8 cellular contexts compared by ENCODE assay signal in genomic region chr11:74443071-74443864, GRCh38. TPM values are rescaled to one million over a fixed set of nuclear protein-coding genes. Genes with fewer than 3 reads are reported as not detected.
DNase-seq lines count a peak whose midpoint lies in the region; ATAC-seq and TF ChIP-seq lines count a peak whose summit lies in the region.

No MANE protein-coding gene starts in this region.

- no peaks in the 10 kb centered on the region for H3K36me3 Mint-ChIP-seq in CD8-positive, alpha-beta memory T cell

- H3K4me3 ChIP-seq in lower lobe of right lung (no peak overlapping the region), ovary (no peak overlapping the region)
- no peak overlapping the region for H3K4me3 ChIP-seq in CD8-positive, alpha-beta memory T cell (ENCODE audit: low read length)

- H3K27ac Mint-ChIP-seq in CD8-positive, alpha-beta memory T cell = no peak overlapping the region

- in situ Hi-C loops in T47D (cut with HindIII; ENCODE audit: low pct_unique_long_range_greater_than_20kb, low sequenced_read_pairs) = no loop called here

- no peaks in the 10 kb centered on the region for H3K27me3 ChIP-seq in lower lobe of right lung (ENCODE audit: low read depth)
- no peaks in the 10 kb centered on the region for H3K27me3 ChIP-seq in CD8-positive, alpha-beta memory T cell (ENCODE audit: insufficient read depth, low read length, poor library complexity, severe bottlenecking)
- H3K27me3 ChIP-seq in ovary = no peaks in the 10 kb centered on the region

- no peak for TF ChIP-seq POLR2A in ovary (IDR thresholded peaks at IDR 0.05)

- intact Hi-C loops in lower lobe of right lung (cut with DNase I) = no loop called here
- intact Hi-C loops in ovary (cut with DNase I) = loop anchor here in 2 of 4 donors (5.0 to 10.0 kb wide), 2 partner anchors 48 to 186 kb away; partner anchors contain the start of gene PGM2L1 (in 2 of the 2)

- ATAC-seq in lower lobe of right lung (peak; percentile 78 to 86), GM19452 (IDR thresholded peaks at IDR 0.05; ENCODE audit: unreplicated experiment) (no peak)

- H3K36me3 ChIP-seq in lower lobe of right lung (no peaks in the 10 kb centered on the region), ovary (no peaks in the 10 kb centered on the region)
- H3K36me3 ChIP-seq in CD8-positive, alpha-beta memory T cell (ENCODE audit: insufficient read depth, low read length) = no peaks in the 10 kb centered on the region

- POLR2A ChIA-PET in CD8-positive, alpha-beta memory T cell (lab: Charles Lee) = no interaction called here

- H3K9me3 Mint-ChIP-seq in CD8-positive, alpha-beta memory T cell = no peaks in the 10 kb centered on the region

- CTCF ChIA-PET in CD8-positive, alpha-beta memory T cell (lab: Charles Lee) = interaction anchor here (1.5 to 12.4 kb wide), 2 partner anchors 10 to 51 kb away, joined by 7 to 166 read pairs; no protein-coding TSS in a partner anchor

- no peak for TF ChIP-seq EP300 in ovary (IDR thresholded peaks at IDR 0.05)

- DNase-seq in DMS 273 (lab: John Stamatoyannopoulos, UW; ENCODE audit: unreplicated experiment) = peak; percentile 75
- DNase-seq in NCI-H2107 treated with DMSO at 0.1 percent for 48 hours (lab: John Stamatoyannopoulos, UW; ENCODE audit: unreplicated experiment) = peak; percentile 98
- peak; percentile 58 to 86 for DNase-seq in T47D (ENCODE audit: low read depth in 1 of 2, low spot score in 1 of 2)
- no peak for DNase-seq in lower lobe of right lung
- no peak for DNase-seq in medulla oblongata (ENCODE audit: extremely low spot score)
- DNase-seq in CD8-positive, alpha-beta memory T cell = no peak
- no peak for DNase-seq in ovary

- H3K27me3 Mint-ChIP-seq in CD8-positive, alpha-beta memory T cell = peaks cover 2 to 4% of the 10 kb centered on the region in 2 donors

- H3K9me3 ChIP-seq in lower lobe of right lung = no peaks in the 10 kb centered on the region
- no peaks in the 10 kb centered on the region for H3K9me3 ChIP-seq in CD8-positive, alpha-beta memory T cell (ENCODE audit: low read length)
- H3K9me3 ChIP-seq in ovary = no peaks in the 10 kb centered on the region

- H3K4me1 ChIP-seq in lower lobe of right lung = peaks cover 11% of the 10 kb centered on the region
- H3K4me1 ChIP-seq in CD8-positive, alpha-beta memory T cell (ENCODE audit: insufficient read depth, low read length) = no peaks in the 10 kb centered on the region
- H3K4me1 ChIP-seq in ovary (ENCODE audit: insufficient read depth) = peaks cover 12% of the 10 kb centered on the region

- TF ChIP-seq CTCF in lower lobe of right lung (IDR thresholded peaks at IDR 0.05) (no peak), ovary (IDR thresholded peaks at IDR 0.05) (no peak)

- 5 to 11% (median 6%) methylated on average over 8 of the region's 8 CpGs for WGBS in ovary, 3 donors

- H3K4me1 Mint-ChIP-seq in CD8-positive, alpha-beta memory T cell = no peaks in the 10 kb centered on the region

- no peak overlapping the region for H3K4me3 Mint-ChIP-seq in CD8-positive, alpha-beta memory T cell

- H3K27ac ChIP-seq in lower lobe of right lung (no peak overlapping the region), ovary (peak overlapping the region in 1 of 2 donors; percentile 82)
- no peak overlapping the region for H3K27ac ChIP-seq in CD8-positive, alpha-beta memory T cell (ENCODE audit: low read depth, low read length)

RNA-seq across cellular contexts. Expression of gene KCNE3, which starts 24.1 kb away (rescaled TPM):
- total RNA-seq in lower lobe of right lung (34.9 TPM), ovary (10 to 100 TPM in 6 of 7 donors, 1 to 10 TPM in 1; 3.1 to 19.9 (median 16.0) TPM)
- under 1 TPM in 1 of 2 experiments, not detected in 1; 0.07 TPM for total RNA-seq in CD8-positive, alpha-beta memory T cell
- not detected for polyA plus RNA-seq in CD8-positive, alpha-beta memory T cell
- 10 to 100 TPM; 10.4 to 19.1 TPM for polyA plus RNA-seq in ovary

RNA-seq across cellular contexts. Expression of gene PGM2L1, which starts 45.0 kb away (rescaled TPM):
- total RNA-seq in lower lobe of right lung (5.2 TPM), ovary (1 to 10 TPM; 1.4 to 6.2 (median 2.3) TPM)
- 1 to 10 TPM; 9.6 to 9.8 TPM for total RNA-seq in CD8-positive, alpha-beta memory T cell
- polyA plus RNA-seq in CD8-positive, alpha-beta memory T cell = 4.6 TPM
- polyA plus RNA-seq in ovary = 1 to 10 TPM; 1.0 to 1.5 TPM

RNA-seq across cellular contexts. Expression of gene LIPT2, which starts 50.3 kb away (rescaled TPM):
- total RNA-seq in lower lobe of right lung (2.7 TPM), ovary (1 to 10 TPM; 4.1 to 9.2 (median 5.7) TPM)
- 1 to 10 TPM; 4.0 to 6.1 TPM for total RNA-seq in CD8-positive, alpha-beta memory T cell
- 17.0 TPM for polyA plus RNA-seq in CD8-positive, alpha-beta memory T cell
- polyA plus RNA-seq in ovary = 1 to 10 TPM; 3.4 to 5.3 TPM

Comparison
In these comparisons a context has a peak if more than half of its experiments do, and no peak if none do; other contexts are left out.
1. DNase-seq: peak in DMS 273 (single experiment), NCI-H2107 treated with DMSO at 0.1 percent for 48 hours (single experiment) and T47D (2 of 2); none in lower lobe of right lung (single experiment), medulla oblongata (single experiment), CD8-positive, alpha-beta memory T cell (0 of 5) and ovary (0 of 5).